In genomic region chr9:126559296-126559695, GRCh38 we compare ENCODE assay signal across 37 cellular contexts. TPM values are rescaled to one million over a fixed set of nuclear protein-coding genes. Genes with fewer than 3 reads are reported as not detected.
"Had no signal": no experiment of that assay in that cellular context is flagged by ENCODE, and none has a peak within 500 bp of the region (broad histone marks: within the 10 kb centered on the region; RNA-seq: fewer than 3 reads in every experiment).

No MANE protein-coding gene starts in this region.

- H3K4me3 ChIP-seq: MG63 had no signal

- DNase-seq: Karpas-422, Kasumi-1, MG63, MM.1S, MV-4-11, NCI-H1048, NCI-H1092, NCI-H1092 treated with DMSO at 0.1 percent for 48 hours, NCI-H1105, NCI-H1105 treated with DMSO at 0.1 percent for 48 hours, NCI-H1417, NCI-H1417 treated with DMSO at 0.1 percent for 48 hours, NCI-H1436, NCI-H1436 treated with DMSO at 0.1 percent for 48 hours, NCI-H146, NCI-H1694, NCI-H1694 treated with DMSO at 0.1 percent for 48 hours, NCI-H187, NCI-H187 treated with DMSO at 0.1 percent for 48 hours, NCI-H1930, NCI-H2029, NCI-H2029 treated with DMSO at 0.1 percent for 48 hours, NCI-H2081, NCI-H2081 treated with DMSO at 0.1 percent for 48 hours, NCI-H2107, NCI-H2171, NCI-H2171 treated with DMSO at 0.1 percent for 48 hours, NCI-H2227 treated with DMSO at 0.1 percent for 48 hours, NCI-H226, NCI-H345, NCI-H446, NCI-H446 treated with DMSO at 0.1 percent for 48 hours, NCI-H510A, NCI-H510A treated with DMSO at 0.1 percent for 48 hours, NCI-H524, NCI-H524 treated with DMSO at 0.1 percent for 48 hours had no signal

- H3K9me3 ChIP-seq: MG63 had no signal

- H3K36me3 ChIP-seq: MG63 had no signal

RNA-seq across cellular contexts. Expression of gene LMX1B, which starts 54.4 kb away (rescaled TPM):
- total RNA-seq: LHCN-M2 had no signal
